2 cellular contexts compared by ENCODE assay signal in the genomic region with DNA sequence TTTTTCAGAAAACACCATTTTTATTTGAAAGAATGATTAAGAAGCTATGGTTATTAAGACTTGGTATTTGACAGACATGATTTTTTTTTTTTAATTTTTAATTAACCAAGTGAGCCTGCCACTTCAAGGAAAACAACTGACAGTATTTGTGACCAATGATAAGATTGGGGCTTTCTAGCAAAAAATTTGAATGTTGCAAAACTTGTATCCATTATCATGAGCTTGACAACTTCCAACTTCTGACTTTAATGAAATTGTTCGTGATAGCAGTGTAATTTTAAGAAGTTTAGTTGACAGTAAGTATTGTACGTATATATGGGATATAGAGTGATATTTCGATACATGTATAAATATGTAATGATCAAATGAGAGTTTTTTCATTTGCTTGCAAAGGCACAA.
TF ChIP-seq lines count a peak whose summit lies in the region.

No MANE protein-coding gene starts in this region.

TF ChIP-seq in SK-N-SH, 30 proteins besides CTCF, POLR2A, EP300 and RAD21 (continued from another document):
- TF ChIP-seq, protein P1, sequence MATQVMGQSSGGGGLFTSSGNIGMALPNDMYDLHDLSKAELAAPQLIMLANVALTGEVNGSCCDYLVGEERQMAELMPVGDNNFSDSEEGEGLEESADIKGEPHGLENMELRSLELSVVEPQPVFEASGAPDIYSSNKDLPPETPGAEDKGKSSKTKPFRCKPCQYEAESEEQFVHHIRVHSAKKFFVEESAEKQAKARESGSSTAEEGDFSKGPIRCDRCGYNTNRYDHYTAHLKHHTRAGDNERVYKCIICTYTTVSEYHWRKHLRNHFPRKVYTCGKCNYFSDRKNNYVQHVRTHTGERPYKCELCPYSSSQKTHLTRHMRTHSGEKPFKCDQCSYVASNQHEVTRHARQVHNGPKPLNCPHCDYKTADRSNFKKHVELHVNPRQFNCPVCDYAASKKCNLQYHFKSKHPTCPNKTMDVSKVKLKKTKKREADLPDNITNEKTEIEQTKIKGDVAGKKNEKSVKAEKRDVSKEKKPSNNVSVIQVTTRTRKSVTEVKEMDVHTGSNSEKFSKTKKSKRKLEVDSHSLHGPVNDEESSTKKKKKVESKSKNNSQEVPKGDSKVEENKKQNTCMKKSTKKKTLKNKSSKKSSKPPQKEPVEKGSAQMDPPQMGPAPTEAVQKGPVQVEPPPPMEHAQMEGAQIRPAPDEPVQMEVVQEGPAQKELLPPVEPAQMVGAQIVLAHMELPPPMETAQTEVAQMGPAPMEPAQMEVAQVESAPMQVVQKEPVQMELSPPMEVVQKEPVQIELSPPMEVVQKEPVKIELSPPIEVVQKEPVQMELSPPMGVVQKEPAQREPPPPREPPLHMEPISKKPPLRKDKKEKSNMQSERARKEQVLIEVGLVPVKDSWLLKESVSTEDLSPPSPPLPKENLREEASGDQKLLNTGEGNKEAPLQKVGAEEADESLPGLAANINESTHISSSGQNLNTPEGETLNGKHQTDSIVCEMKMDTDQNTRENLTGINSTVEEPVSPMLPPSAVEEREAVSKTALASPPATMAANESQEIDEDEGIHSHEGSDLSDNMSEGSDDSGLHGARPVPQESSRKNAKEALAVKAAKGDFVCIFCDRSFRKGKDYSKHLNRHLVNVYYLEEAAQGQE (IDR thresholded peaks at IDR 0.05; ENCODE audit: low read depth, low read length): no peak
- TF ChIP-seq MXI1 (IDR thresholded peaks at IDR 0.05; ENCODE audit: low read depth, low read length) (no peak), CHD2 (IDR thresholded peaks at IDR 0.05; ENCODE audit: low read length, partially characterized antibody) (no peak), POLR2AphosphoS5 (IDR thresholded peaks at IDR 0.05; ENCODE audit: low read depth, low read length) (no peak), NFIC (IDR thresholded peaks at IDR 0.05; ENCODE audit: borderline replicate concordance) (no peak), GABPA (IDR thresholded peaks at IDR 0.05; ENCODE audit: low read depth) (no peak), SMC3 (IDR thresholded peaks at IDR 0.05; ENCODE audit: low read depth, low read length) (no peak), TCF12 (IDR thresholded peaks at IDR 0.05) (no peak)

TF ChIP-seq in SK-N-SH treated with all-trans-retinoic acid at 6 μM for 48 hours, 23 proteins besides CTCF, POLR2A, EP300 and RAD21 (continued from another document):
- TF ChIP-seq, protein P2, sequence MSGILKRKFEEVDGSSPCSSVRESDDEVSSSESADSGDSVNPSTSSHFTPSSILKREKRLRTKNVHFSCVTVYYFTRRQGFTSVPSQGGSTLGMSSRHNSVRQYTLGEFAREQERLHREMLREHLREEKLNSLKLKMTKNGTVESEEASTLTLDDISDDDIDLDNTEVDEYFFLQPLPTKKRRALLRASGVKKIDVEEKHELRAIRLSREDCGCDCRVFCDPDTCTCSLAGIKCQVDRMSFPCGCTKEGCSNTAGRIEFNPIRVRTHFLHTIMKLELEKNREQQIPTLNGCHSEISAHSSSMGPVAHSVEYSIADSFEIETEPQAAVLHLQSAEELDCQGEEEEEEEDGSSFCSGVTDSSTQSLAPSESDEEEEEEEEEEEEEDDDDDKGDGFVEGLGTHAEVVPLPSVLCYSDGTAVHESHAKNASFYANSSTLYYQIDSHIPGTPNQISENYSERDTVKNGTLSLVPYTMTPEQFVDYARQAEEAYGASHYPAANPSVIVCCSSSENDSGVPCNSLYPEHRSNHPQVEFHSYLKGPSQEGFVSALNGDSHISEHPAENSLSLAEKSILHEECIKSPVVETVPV (CRISPR knock-in tag; IDR thresholded peaks at IDR 0.05): no peak
- no peak for TF ChIP-seq ESRRG (CRISPR knock-in tag; IDR thresholded peaks at IDR 0.05)
- TF ChIP-seq ZFP3 (CRISPR knock-in tag; IDR thresholded peaks at IDR 0.05): no peak
- no peak for TF ChIP-seq GLIS3 (CRISPR knock-in tag; IDR thresholded peaks at IDR 0.05)
